Comparison of ENCODE assay signal across 8 cellular contexts in the genomic region with DNA sequence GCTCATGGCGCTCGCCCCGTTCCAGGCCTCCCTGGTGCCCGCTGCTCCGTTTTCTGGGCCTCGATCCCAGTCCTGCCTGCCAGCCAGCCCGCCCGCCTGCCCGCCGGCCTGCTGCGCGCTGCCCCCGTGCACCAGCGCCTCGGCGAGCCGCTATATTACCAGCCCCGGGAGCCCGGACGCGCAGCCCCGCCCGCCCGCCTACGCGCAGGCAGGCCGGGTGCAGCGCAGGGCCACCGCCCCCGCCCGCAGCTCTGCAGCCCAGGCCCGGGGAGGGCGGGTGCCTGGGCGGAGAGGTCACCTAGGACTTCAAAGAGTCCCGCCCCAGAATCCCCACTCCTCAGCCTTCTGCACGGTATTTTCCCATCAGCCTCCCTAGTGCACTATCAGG.
DNase-seq lines count a peak whose midpoint lies in the region; ATAC-seq and TF ChIP-seq lines count a peak whose summit lies in the region.

A gene (minus strand): TSS at position 157 of the 388 bp plus-strand sequence. CDS start 151 bp downstream, at position 6.

- peak within 1 kb of the TSS; percentile 35 for H3K4me3 Mint-ChIP-seq in activated naive CD8-positive, alpha-beta T cell

- H3K9me3 ChIP-seq in HEK293 (ENCODE audit: control insufficient read depth, insufficient read depth, low read depth, low read length), result no peaks in the 10 kb centered on the region; the same call in 1 of the 2 replicates

- POLR2A ChIA-PET in HEK293 (lab: Yijun Ruan, JAX), result no interaction called here

- no peak for TF ChIP-seq CTCF in HEK293 (tag by site-specific recombination; IDR thresholded peaks at IDR 0.05)

- no peaks in the 10 kb centered on the region for H3K36me3 Mint-ChIP-seq in activated naive CD8-positive, alpha-beta T cell

- DNase-seq in hypothalamus (lab: John Stamatoyannopoulos, UW) (peak in 31 of 51 donors; percentile 1 to 54 (median 22)), skeletal muscle cell (ENCODE audit: low read depth) (no peak), NK-92 (lab: John Stamatoyannopoulos, UW; ENCODE audit: unreplicated experiment) (no peak), NCI-H2107 treated with DMSO at 0.1 percent for 48 hours (lab: John Stamatoyannopoulos, UW; ENCODE audit: unreplicated experiment) (no peak), RPMI8226 (no peak)

- no peaks in the 10 kb centered on the region for H3K9me3 Mint-ChIP-seq in activated naive CD8-positive, alpha-beta T cell (ENCODE audit: low read depth)

- H3K27me3 Mint-ChIP-seq in activated naive CD8-positive, alpha-beta T cell, result peaks cover 13% of the 10 kb centered on the region

- CTCF ChIA-PET in HEK293 (lab: Yijun Ruan, JAX), result no interaction called here

- H3K4me1 Mint-ChIP-seq in activated naive CD8-positive, alpha-beta T cell (ENCODE audit: low read depth), result peaks cover 5% of the 10 kb centered on the region

- no peaks in the 10 kb centered on the region for H3K36me3 ChIP-seq in HEK293 (ENCODE audit: control insufficient read depth in 2 of 2, insufficient read depth in 1 of 2, low read length in 2 of 2)

- no peak within 1 kb of the TSS for H3K27ac Mint-ChIP-seq in activated naive CD8-positive, alpha-beta T cell

- peak within 1 kb of the TSS; percentile 24 for H3K4me3 ChIP-seq in HEK293 (ENCODE audit: low read depth, low read length)
- peak within 1 kb of the TSS; percentile 5 for H3K4me3 ChIP-seq in skeletal muscle cell (ENCODE audit: low read depth, low read length)

- no peak for ATAC-seq in HG02973 (IDR thresholded peaks at IDR 0.05; ENCODE audit: unreplicated experiment)

- H3K27ac ChIP-seq in HEK293 (ENCODE audit: extremely low read depth, low read depth, low read length), result no peak within 1 kb of the TSS

- no peaks in the 10 kb centered on the region for H3K4me1 ChIP-seq in HEK293 (ENCODE audit: control insufficient read depth, insufficient read depth, low read length)

TF ChIP-seq in HEK293, 187 proteins besides CTCF, POLR2A, EP300 and RAD21:
- TF ChIP-seq, protein P1, sequence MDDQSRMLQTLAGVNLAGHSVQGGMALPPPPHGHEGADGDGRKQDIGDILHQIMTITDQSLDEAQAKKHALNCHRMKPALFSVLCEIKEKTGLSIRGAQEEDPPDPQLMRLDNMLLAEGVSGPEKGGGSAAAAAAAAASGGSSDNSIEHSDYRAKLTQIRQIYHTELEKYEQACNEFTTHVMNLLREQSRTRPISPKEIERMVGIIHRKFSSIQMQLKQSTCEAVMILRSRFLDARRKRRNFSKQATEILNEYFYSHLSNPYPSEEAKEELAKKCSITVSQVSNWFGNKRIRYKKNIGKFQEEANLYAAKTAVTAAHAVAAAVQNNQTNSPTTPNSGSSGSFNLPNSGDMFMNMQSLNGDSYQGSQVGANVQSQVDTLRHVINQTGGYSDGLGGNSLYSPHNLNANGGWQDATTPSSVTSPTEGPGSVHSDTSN (CRISPR knock-in tag; IDR thresholded peaks at IDR 0.05), result 0 out of 2 replicates have a peak, but pooled peaks have one; percentile 31
- TF ChIP-seq ZNF623 (tag by site-specific recombination; IDR thresholded peaks at IDR 0.05) (no peak), ZNF266 (tag by site-specific recombination; IDR thresholded peaks at IDR 0.05; ENCODE audit: low read depth) (no peak), ZNF707 (tag by site-specific recombination; IDR thresholded peaks at IDR 0.05) (no peak), ZNF23 (tag by site-specific recombination; IDR thresholded peaks at IDR 0.05; ENCODE audit: borderline replicate concordance) (no peak)
- TF ChIP-seq, protein P2, sequence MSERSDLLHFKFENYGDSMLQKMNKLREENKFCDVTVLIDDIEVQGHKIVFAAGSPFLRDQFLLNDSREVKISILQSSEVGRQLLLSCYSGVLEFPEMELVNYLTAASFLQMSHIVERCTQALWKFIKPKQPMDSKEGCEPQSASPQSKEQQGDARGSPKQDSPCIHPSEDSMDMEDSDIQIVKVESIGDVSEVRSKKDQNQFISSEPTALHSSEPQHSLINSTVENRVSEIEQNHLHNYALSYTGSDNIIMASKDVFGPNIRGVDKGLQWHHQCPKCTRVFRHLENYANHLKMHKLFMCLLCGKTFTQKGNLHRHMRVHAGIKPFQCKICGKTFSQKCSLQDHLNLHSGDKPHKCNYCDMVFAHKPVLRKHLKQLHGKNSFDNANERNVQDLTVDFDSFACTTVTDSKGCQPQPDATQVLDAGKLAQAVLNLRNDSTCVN (tag by site-specific recombination; optimal IDR thresholded peaks at IDR 0.05), result peak; percentile 36

Comparison
In these comparisons a context has a peak if more than half of its experiments do, and no peak if none do; other contexts are left out.
1. DNase-seq: peak in hypothalamus (31 of 51); none in skeletal muscle cell (single experiment), NK-92 (single experiment), NCI-H2107 treated with DMSO at 0.1 percent for 48 hours (single experiment) and RPMI8226 (single experiment).